In genomic region chr6:120786256-120786655, GRCh38 we compare ENCODE assay signal across 1 cellular context.
TF ChIP-seq lines count a peak whose summit lies in the region.

No MANE protein-coding gene starts in this region.

TF ChIP-seq in H1, 55 proteins besides CTCF, POLR2A, EP300 and RAD21 (continued from another document):
- TF ChIP-seq KDM1A (IDR thresholded peaks at IDR 0.05; ENCODE audit: borderline replicate concordance, low read length): no peak
- no peak for TF ChIP-seq TAF1 (IDR thresholded peaks at IDR 0.05; ENCODE audit: low read depth, low read length)
- no peak for TF ChIP-seq KDM5A (IDR thresholded peaks at IDR 0.05; ENCODE audit: low read length)
- TF ChIP-seq BCL11A (IDR thresholded peaks at IDR 0.05; ENCODE audit: low read depth in 2 of 2, low read length in 2 of 2): no peak
- no peak for TF ChIP-seq CHD7 (IDR thresholded peaks at IDR 0.05; ENCODE audit: insufficient replicate concordance, low read length)
- TF ChIP-seq BRCA1 (IDR thresholded peaks at IDR 0.05; ENCODE audit: low read depth, low read length): no peak
- no peak for TF ChIP-seq JUN (IDR thresholded peaks at IDR 0.05; ENCODE audit: low read depth, low read length)
- TF ChIP-seq TEAD4 (IDR thresholded peaks at IDR 0.05; ENCODE audit: low read depth, low read length): no peak
